In the genomic region with DNA sequence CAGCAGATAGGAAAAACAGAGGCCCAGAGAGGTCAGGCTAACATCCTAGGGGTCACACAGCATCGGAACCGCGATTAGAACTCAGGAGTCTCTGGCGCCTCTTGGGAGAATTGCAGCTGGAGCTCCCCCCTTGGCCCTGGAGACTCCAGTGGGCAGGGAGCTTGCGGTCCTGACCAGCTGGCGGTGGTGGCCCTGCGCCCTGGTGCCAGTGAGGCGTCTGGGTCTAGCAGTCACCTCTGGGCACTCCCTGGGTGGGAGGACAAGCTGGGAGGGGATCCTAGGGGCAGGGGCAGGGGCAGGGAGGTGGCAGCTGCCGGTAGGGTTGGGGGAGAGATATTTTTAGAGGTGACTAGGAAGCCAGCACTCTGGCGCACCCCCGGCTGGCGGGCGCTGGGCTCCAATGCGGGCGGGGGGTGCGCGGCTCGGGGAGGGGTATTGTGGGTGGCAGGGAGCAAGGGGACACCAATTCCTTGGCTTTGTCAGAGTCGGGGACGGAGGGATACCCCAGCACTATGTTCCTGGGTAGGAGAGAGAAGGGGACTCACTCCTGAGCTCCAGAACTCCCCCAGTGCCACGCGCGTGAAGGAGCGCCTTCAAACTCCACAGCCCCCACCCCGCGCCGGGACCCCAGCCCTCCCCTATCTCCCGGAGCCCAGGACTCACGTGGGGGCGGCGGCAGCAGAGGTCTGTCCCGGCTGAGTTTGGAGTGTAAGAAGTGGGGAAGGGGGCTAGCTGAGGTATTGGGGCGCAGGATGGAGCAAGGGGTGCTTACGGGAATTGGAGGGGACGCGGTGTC, we compare ENCODE assay signal across 8 cellular contexts. TPM values are rescaled to one million over a fixed set of nuclear protein-coding genes. Genes with fewer than 3 reads are reported as not detected.
DNase-seq lines count a peak whose midpoint lies in the region; ATAC-seq and TF ChIP-seq lines count a peak whose summit lies in the region.

No MANE protein-coding gene starts in this region.

- H3K9me3 ChIP-seq in mesodermal cell (ENCODE audit: control insufficient read depth, low read length), result no peaks in the 10 kb centered on the region

- peaks cover 28% of the 10 kb centered on the region for H3K27me3 ChIP-seq in ACC112 (ENCODE audit: insufficient read depth, low read length)

- DNase-seq in OCI-M2 (lab: John Stamatoyannopoulos, UW; ENCODE audit: unreplicated experiment), result no peak
- DNase-seq in DMS153 (lab: John Stamatoyannopoulos, UW), result no peak
- no peak for DNase-seq in epidermal melanocyte (ENCODE audit: insufficient read length, low spot score)

- H3K4me3 ChIP-seq in ACC112 (ENCODE audit: low read depth, low read length) (peak overlapping the region; percentile 91), mesodermal cell (ENCODE audit: extremely low read depth, insufficient read depth, low read length, poor library complexity, severe bottlenecking) (peak overlapping the region; percentile 55)

- H2AFZ ChIP-seq in ACC112 (ENCODE audit: low read length, unreplicated experiment), result peak overlapping the region; percentile 80

- H3K4me1 ChIP-seq in ACC112 (ENCODE audit: control insufficient read depth, insufficient read depth, low read length, unreplicated experiment) (peaks cover 4% of the 10 kb centered on the region), mesodermal cell (ENCODE audit: control insufficient read depth, insufficient read depth, low read length, poor library complexity, severe bottlenecking) (peaks cover 18% of the 10 kb centered on the region)

- H3K27ac ChIP-seq in ACC112 (ENCODE audit: low read depth, low read length) (no peak overlapping the region), mesodermal cell (ENCODE audit: low read depth, low read length, severe bottlenecking) (no peak overlapping the region)

- H3K9me3 Mint-ChIP-seq in brain, result no peaks in the 10 kb centered on the region

- H3K4me1 Mint-ChIP-seq in brain, result peaks cover 4% of the 10 kb centered on the region

- ATAC-seq in HG02588 (IDR thresholded peaks at IDR 0.05; ENCODE audit: unreplicated experiment) (peak; percentile 3), HG03457 (IDR thresholded peaks at IDR 0.05; ENCODE audit: unreplicated experiment) (no peak)

- WGBS in mesodermal cell (ENCODE audit: insufficient coverage in 2 of 2), 2 experiments, result 11 to 24% methylated on average over 17 to 26 of the region's 36 CpGs

- H3K27ac Mint-ChIP-seq in brain, result no peak overlapping the region

- H3K27me3 Mint-ChIP-seq in brain, result peaks cover 79% of the 10 kb centered on the region

- H3K36me3 Mint-ChIP-seq in brain, result no peaks in the 10 kb centered on the region

- TF ChIP-seq CTCF in brain (conservative IDR thresholded peaks at IDR 0.05), result no peak

- H3K4me3 Mint-ChIP-seq in brain, result peak overlapping the region; percentile 80 to 94 (median 86)

- no peaks in the 10 kb centered on the region for H3K79me2 ChIP-seq in ACC112 (ENCODE audit: control insufficient read depth, insufficient read depth, low read length, unreplicated experiment)

- H3K36me3 ChIP-seq in ACC112 (ENCODE audit: insufficient read depth, low read length) (no peaks in the 10 kb centered on the region), mesodermal cell (ENCODE audit: control insufficient read depth, insufficient read depth, low read length) (no peaks in the 10 kb centered on the region)

RNA-seq across cellular contexts. Expression of a gene that starts 0.6 kb away (rescaled TPM):
- polyA plus RNA-seq in brain (ENCODE audit: insufficient read depth, low read depth, low replicate concordance), result 1.8 TPM
- 1.4 TPM for polyA plus RNA-seq in mesodermal cell (2013, experiment 1 of 2)
- 1.3 TPM for polyA plus RNA-seq in mesodermal cell (2013, experiment 2 of 2)

RNA-seq across cellular contexts. Expression of a gene that starts 19.5 kb away (rescaled TPM):
- polyA plus RNA-seq in brain (ENCODE audit: insufficient read depth, low read depth, low replicate concordance), result 3.2 TPM
- polyA plus RNA-seq in mesodermal cell (2013, experiment 1 of 2), result 13.7 TPM
- polyA plus RNA-seq in mesodermal cell (2013, experiment 2 of 2), result 10.1 TPM

RNA-seq across cellular contexts. Expression of a gene that starts 19.6 kb away (rescaled TPM):
- 1.4 TPM for polyA plus RNA-seq in brain (ENCODE audit: insufficient read depth, low read depth, low replicate concordance)
- polyA plus RNA-seq in mesodermal cell (2013, experiment 1 of 2), result 2.1 TPM
- 2.1 TPM for polyA plus RNA-seq in mesodermal cell (2013, experiment 2 of 2)
